Comparison of ENCODE assay signal across 22 cellular contexts in the genomic region with DNA sequence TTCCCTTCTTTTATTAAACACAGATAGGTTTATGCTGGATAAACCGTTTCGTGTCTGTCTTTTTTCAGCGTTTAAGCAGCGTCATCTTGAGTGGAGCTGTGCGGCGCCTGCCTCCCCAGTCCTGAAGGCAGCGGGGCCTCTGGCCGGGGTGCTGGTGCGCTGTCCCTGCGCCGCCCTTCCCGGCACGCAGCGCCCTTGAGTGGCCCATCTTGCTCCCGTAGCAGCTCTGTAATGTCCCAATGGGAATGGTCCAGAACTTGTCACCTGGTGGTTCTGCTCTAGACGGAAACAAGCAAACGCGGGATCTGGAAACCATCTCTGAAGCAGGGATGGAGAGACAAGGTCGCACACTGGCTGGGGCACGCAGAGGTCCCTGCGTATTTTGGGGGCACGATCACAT. TPM values are rescaled to one million over a fixed set of nuclear protein-coding genes. Genes with fewer than 3 reads are reported as not detected.
DNase-seq lines count a peak whose midpoint lies in the region; ATAC-seq, FAIRE-seq and TF ChIP-seq lines count a peak whose summit lies in the region.
"Had no signal": no experiment of that assay in that cellular context is flagged by ENCODE, and none has a peak within 500 bp of the region (broad histone marks: within the 10 kb centered on the region; RNA-seq: fewer than 3 reads in every experiment).

No MANE protein-coding gene starts in this region.

- CTCF ChIA-PET in HepG2 (lab: Yijun Ruan, JAX; ENCODE audit: low intra/inter-chr PET ratio, low total read pairs), result no interaction called here

- H3K36me3 ChIP-seq in heart left ventricle, result peaks cover 0 to 30% (median 15%) of the 10 kb centered on the region in 9 donors
- no peaks in the 10 kb centered on the region for H3K36me3 ChIP-seq in rectal smooth muscle tissue (ENCODE audit: control insufficient read depth, insufficient read depth, low read length)
- H3K36me3 ChIP-seq in stomach smooth muscle (ENCODE audit: control insufficient read depth in 2 of 2, insufficient read depth in 2 of 2, low read length in 2 of 2), result peaks cover 7 to 20% of the 10 kb centered on the region in 2 donors
- peaks cover 6 to 32% of the 10 kb centered on the region in 2 experiments; a peak in 4 of 5 replicates for H3K36me3 ChIP-seq in HepG2 (replicated peaks in 1 of 2; ENCODE audit: control insufficient read depth in 1 of 2, insufficient read depth in 2 of 2, low read length in 2 of 2)

- no peaks in the 10 kb centered on the region for H3K79me2 ChIP-seq in HepG2 (ENCODE audit: insufficient read depth, low read length)

- ATAC-seq in heart left ventricle (no peak), HepG2 (no peak)
- ATAC-seq: CD8-positive, alpha-beta T cell; GM12878; GM23338; HCT116 had no signal

- no peak overlapping the region for H2AFZ ChIP-seq in HepG2 (ENCODE audit: low read length)
- H2AFZ ChIP-seq: GM23338 had no signal

- in situ Hi-C loops in HepG2 (cut with HindIII; ENCODE audit: extremely low pct_ligation_motif_present, low pct_unique_long_range_greater_than_20kb), result no loop called here

- POLR2A ChIA-PET in HepG2 (lab: Yijun Ruan, JAX), result no interaction called here

- peaks cover 0 to 4% (median 0%) of the 10 kb centered on the region in 12 donors for H3K9me3 ChIP-seq in heart left ventricle
- no peaks in the 10 kb centered on the region for H3K9me3 ChIP-seq in stomach smooth muscle (ENCODE audit: control insufficient read depth in 2 of 2, low read length in 2 of 2)
- no peaks in the 10 kb centered on the region for H3K9me3 ChIP-seq in HepG2 (ENCODE audit: low read length)
- H3K9me3 ChIP-seq: BLaER1, Caco-2 had no signal

- no peak for TF ChIP-seq EP300 in HepG2 (IDR thresholded peaks at IDR 0.05; ENCODE audit: low read depth in 2 of 2, low read length in 2 of 2)
- TF ChIP-seq EP300 in HepG2 (CRISPR knock-in tag; IDR thresholded peaks at IDR 0.05; ENCODE audit: borderline replicate concordance), result no peak

- H4K20me1 ChIP-seq in HepG2 (ENCODE audit: insufficient read depth, low read length), result no peaks in the 10 kb centered on the region
- H4K20me1 ChIP-seq: BLaER1 had no signal

- H3K4me2 ChIP-seq in HepG2 (ENCODE audit: low read depth, low read length), result no peak overlapping the region
- H3K4me2 ChIP-seq: BLaER1, GM23338 had no signal

- intact Hi-C loops in cardiac septum (cut with DNase I), result no loop called here
- intact Hi-C loops in heart left ventricle (cut with DNase I), result no loop called here
- intact Hi-C loops in HepG2 (cut with micrococcal nuclease; ENCODE audit: unreplicated experiment), result no loop called here

- no peak for FAIRE-seq in HepG2 (lab: Jason Lieb, UNC)
- FAIRE-seq: A204.1, GM12878, GM19239 had no signal

- TF ChIP-seq CTCF in heart left ventricle (IDR thresholded peaks at IDR 0.05), result no peak
- TF ChIP-seq CTCF in HepG2 (CRISPR knock-in tag; IDR thresholded peaks at IDR 0.05), result no peak

- no peaks in the 10 kb centered on the region for H3K27me3 ChIP-seq in heart left ventricle
- no peaks in the 10 kb centered on the region for H3K27me3 ChIP-seq in rectal smooth muscle tissue (ENCODE audit: control insufficient read depth, insufficient read depth, low read length)
- no peaks in the 10 kb centered on the region for H3K27me3 ChIP-seq in stomach smooth muscle (ENCODE audit: control insufficient read depth in 1 of 2, insufficient read depth in 2 of 2, low read length in 2 of 2)
- no peaks in the 10 kb centered on the region for H3K27me3 ChIP-seq in HepG2 (ENCODE audit: control insufficient read depth in 1 of 2, insufficient read depth in 2 of 2, low read length in 2 of 2)
- H3K27me3 ChIP-seq: BLaER1 had no signal

- 96 to 97% (median 97%) methylated on average over 22 of the region's 22 CpGs for WGBS in heart left ventricle, 4 donors
- WGBS in HepG2 (ENCODE audit: low lambda C conversion rate), result 98% methylated on average over 22 of the region's 22 CpGs

- no peak for TF ChIP-seq RAD21 in HepG2 (CRISPR knock-in tag; IDR thresholded peaks at IDR 0.05)

- no TSS peak for BruUV-seq in HepG2 (replicated peaks; lab: Mats Ljungman, UMichigan)

- no peak overlapping the region for H3K9ac ChIP-seq in rectal smooth muscle tissue (ENCODE audit: low read length)
- H3K9ac ChIP-seq in stomach smooth muscle (ENCODE audit: low read length in 2 of 2), result no peak overlapping the region
- H3K9ac ChIP-seq in HepG2 (ENCODE audit: insufficient read depth, low read depth, low read length), result no peak overlapping the region
- H3K9ac ChIP-seq: BLaER1 had no signal

- peak; percentile 47 for DNase-seq in cardiac septum (ENCODE audit: low spot score)
- DNase-seq in heart left ventricle, result no peak
- no peak for DNase-seq in HepG2 (ENCODE audit: low spot score)
- no peak for DNase-seq in activated CD4-positive, alpha-beta T cell treated with anti-CD3 and anti-CD28 coated beads for 1 hour
- DNase-seq: Caco-2; CD4-positive, CD25-positive, alpha-beta regulatory T cell; CD8-positive, alpha-beta T cell; DMS153; DMS79; EL; GDM1; H9 had no signal

- H3K27ac ChIP-seq in heart left ventricle, result no peak overlapping the region
- peak overlapping the region; percentile 70 for H3K27ac ChIP-seq in rectal smooth muscle tissue (ENCODE audit: low read depth, low read length)
- H3K27ac ChIP-seq in stomach smooth muscle (ENCODE audit: low read length), result peak overlapping the region; percentile 64
- H3K27ac ChIP-seq in HepG2 (ENCODE audit: extremely low read length, insufficient read depth, low read length), result no peak overlapping the region
- H3K27ac ChIP-seq: 22Rv1, BLaER1, C4-2B had no signal

- H3K4me3 ChIP-seq in heart left ventricle (no peak overlapping the region), rectal smooth muscle tissue (ENCODE audit: low read length) (no peak overlapping the region), stomach smooth muscle (ENCODE audit: low read length in 2 of 2) (no peak overlapping the region), HepG2 (replicated peaks in 1 of 3; ENCODE audit: insufficient read depth in 1 of 3, low read depth in 2 of 3, low read length in 3 of 3) (no peak overlapping the region)
- H3K4me3 ChIP-seq: BLaER1, GM12878, GM23338 had no signal

- H3K4me1 ChIP-seq in heart left ventricle, result no peaks in the 10 kb centered on the region
- no peaks in the 10 kb centered on the region for H3K4me1 ChIP-seq in rectal smooth muscle tissue (ENCODE audit: control insufficient read depth, insufficient read depth, low read length)
- H3K4me1 ChIP-seq in stomach smooth muscle (ENCODE audit: control insufficient read depth, insufficient read depth, low read length), result no peaks in the 10 kb centered on the region
- H3K4me1 ChIP-seq in HepG2 (ENCODE audit: insufficient read depth, low read length), result no peaks in the 10 kb centered on the region
- H3K4me1 ChIP-seq: BLaER1, Caco-2 had no signal

- TF ChIP-seq POLR2A in heart left ventricle (IDR thresholded peaks at IDR 0.05) (no peak), HepG2 (IDR thresholded peaks at IDR 0.05; ENCODE audit: insufficient read depth in 1 of 2, low read depth in 2 of 2, low read length in 2 of 2) (no peak)

RNA-seq across cellular contexts. Expression of a gene that starts 24.5 kb away (rescaled TPM):
- total RNA-seq in cardiac septum, result 2.9 TPM
- 1 to 10 TPM in 4 of 9 donors, under 1 TPM in 5; 0.31 to 2.4 (median 0.87) TPM for total RNA-seq in heart left ventricle
- 1 to 10 TPM; 1.3 to 2.0 TPM for polyA plus RNA-seq in heart left ventricle
- 5.5 and 11.0 TPM in 2 replicates for total RNA-seq in HepG2 (2016; rRNA removed; fragmentation: Illumina TruSeq; extraction: Trizol)
- 3.0 and 3.2 TPM in 2 replicates for total RNA-seq in HepG2 (2016; cell fraction: cytosol; rRNA removed; fragmentation: Illumina TruSeq; extraction: Trizol; ENCODE audit: low read depth)
- total RNA-seq in HepG2 (2016; cell fraction: insoluble cytoplasmic fraction; rRNA removed; fragmentation: Illumina TruSeq; extraction: Trizol), result 4.3 and 10.9 TPM in 2 replicates
- total RNA-seq in HepG2 (2016; cell fraction: membrane; rRNA removed; fragmentation: Illumina TruSeq; extraction: Trizol), result 3.0 and 4.4 TPM in 2 replicates
- total RNA-seq in HepG2 (2016; cell fraction: nucleus; rRNA removed; fragmentation: Illumina TruSeq; extraction: Trizol), result 12.6 and 13.7 TPM in 2 replicates
- polyA plus RNA-seq in HepG2 (2011; rRNA removed), result 7.2 and 10.3 TPM in 2 replicates
- 4.0 and 6.0 TPM in 2 replicates for polyA plus RNA-seq in HepG2 (2011; cell fraction: cytosol; rRNA removed)
- 61.8 and 73.7 TPM in 2 replicates for polyA plus RNA-seq in HepG2 (2011; cell fraction: nucleus; rRNA removed)
- 6.1 and 8.3 TPM in 2 replicates for polyA plus RNA-seq in HepG2 (2012)
- 1.6 and 1.7 TPM in 2 replicates for polyA plus RNA-seq in HepG2 (2016; cell fraction: cytosol; fragmentation: Illumina TruSeq; extraction: Trizol; ENCODE audit: low read depth)
- 5.9 and 7.6 TPM in 2 replicates for polyA plus RNA-seq in HepG2 (2016; cell fraction: insoluble cytoplasmic fraction; fragmentation: Illumina TruSeq; extraction: Trizol; ENCODE audit: low read depth)
- 2.1 and 2.3 TPM in 2 replicates for polyA plus RNA-seq in HepG2 (2016; cell fraction: membrane; fragmentation: Illumina TruSeq; extraction: Trizol; ENCODE audit: low read depth)
- 42.6 and 45.2 TPM in 2 replicates for polyA plus RNA-seq in HepG2 (2016; cell fraction: nucleus; fragmentation: Illumina TruSeq; extraction: Trizol; ENCODE audit: insufficient read depth, low read depth)
- 1.4 and 2.5 TPM in 2 replicates for polyA minus RNA-seq in HepG2 (2011; rRNA and poly(A)+ RNA removed; ENCODE audit: low replicate concordance)
- polyA minus RNA-seq in HepG2 (2011; cell fraction: cytosol; rRNA and poly(A)+ RNA removed), result 0.99 and 2.6 TPM in 2 replicates
- 10.0 and 13.9 TPM in 2 replicates for polyA minus RNA-seq in HepG2 (2011; cell fraction: nucleus; rRNA and poly(A)+ RNA removed)
- total RNA-seq: CD4-positive, CD25-positive, alpha-beta regulatory T cell had no signal

RNA-seq across cellular contexts. Expression of a gene that starts 55.2 kb away (rescaled TPM):
- total RNA-seq in cardiac septum, result 110 TPM
- 100 to 1,000 TPM; 107 to 174 (median 142) TPM for total RNA-seq in heart left ventricle
- 10 to 100 TPM; 59.9 to 89.4 TPM for polyA plus RNA-seq in heart left ventricle
- total RNA-seq in HepG2 (2016; rRNA removed; fragmentation: Illumina TruSeq; extraction: Trizol), result 86.3 and 86.9 TPM in 2 replicates
- total RNA-seq in HepG2 (2016; cell fraction: cytosol; rRNA removed; fragmentation: Illumina TruSeq; extraction: Trizol; ENCODE audit: low read depth), result 29.3 and 39.0 TPM in 2 replicates
- total RNA-seq in HepG2 (2016; cell fraction: insoluble cytoplasmic fraction; rRNA removed; fragmentation: Illumina TruSeq; extraction: Trizol), result 85.3 and 86.3 TPM in 2 replicates
- 30.7 and 35.0 TPM in 2 replicates for total RNA-seq in HepG2 (2016; cell fraction: membrane; rRNA removed; fragmentation: Illumina TruSeq; extraction: Trizol)
- total RNA-seq in HepG2 (2016; cell fraction: nucleus; rRNA removed; fragmentation: Illumina TruSeq; extraction: Trizol), result 64.9 and 72.6 TPM in 2 replicates
- polyA plus RNA-seq in HepG2 (2011; rRNA removed), result 26.2 and 28.6 TPM in 2 replicates
- 22.4 and 28.3 TPM in 2 replicates for polyA plus RNA-seq in HepG2 (2011; cell fraction: cytosol; rRNA removed)
- polyA plus RNA-seq in HepG2 (2011; cell fraction: nucleus; rRNA removed), result 14.9 and 16.4 TPM in 2 replicates
- 42.2 and 47.5 TPM in 2 replicates for polyA plus RNA-seq in HepG2 (2012)
- polyA plus RNA-seq in HepG2 (2016; cell fraction: cytosol; fragmentation: Illumina TruSeq; extraction: Trizol; ENCODE audit: low read depth), result 5.9 and 6.1 TPM in 2 replicates
- polyA plus RNA-seq in HepG2 (2016; cell fraction: insoluble cytoplasmic fraction; fragmentation: Illumina TruSeq; extraction: Trizol; ENCODE audit: low read depth), result 66.5 and 67.7 TPM in 2 replicates
- polyA plus RNA-seq in HepG2 (2016; cell fraction: membrane; fragmentation: Illumina TruSeq; extraction: Trizol; ENCODE audit: low read depth), result 12.3 and 14.9 TPM in 2 replicates
- polyA plus RNA-seq in HepG2 (2016; cell fraction: nucleus; fragmentation: Illumina TruSeq; extraction: Trizol; ENCODE audit: insufficient read depth, low read depth), result 57.2 and 57.6 TPM in 2 replicates
- polyA minus RNA-seq in HepG2 (2011; rRNA and poly(A)+ RNA removed; ENCODE audit: low replicate concordance), result 26.7 and 36.0 TPM in 2 replicates
- polyA minus RNA-seq in HepG2 (2011; cell fraction: cytosol; rRNA and poly(A)+ RNA removed), result 28.5 and 36.9 TPM in 2 replicates
- polyA minus RNA-seq in HepG2 (2011; cell fraction: nucleus; rRNA and poly(A)+ RNA removed), result 48.8 and 49.7 TPM in 2 replicates

Comparison
In these comparisons a context has a peak if more than half of its experiments do, and no peak if none do; other contexts are left out.
1. H3K27ac ChIP-seq: peak in rectal smooth muscle tissue (single experiment) and stomach smooth muscle (single experiment); none in heart left ventricle (0 of 12) and HepG2 (single experiment).